In genomic region chr11:37182036-37182435, GRCh38 we compare ENCODE assay signal across 25 cellular contexts.
"Had no signal": no experiment of that assay in that cellular context is flagged by ENCODE, and none has a peak within 500 bp of the region (broad histone marks: within the 10 kb centered on the region; RNA-seq: fewer than 3 reads in every experiment).

No MANE protein-coding gene starts in this region.

- ATAC-seq: left colon; mucosa of descending colon; naive thymus-derived CD4-positive, alpha-beta T cell; natural killer cell treated with Interleukin-12 subunit alpha and Interleukin-12 subunit beta and Interleukin-15 and Interleukin-18, amount 100 ng/mL, for 72 hours; sciatic nerve; stimulated activated effector memory CD8-positive, alpha-beta T cell treated with anti-CD3 and anti-CD28 coated beads, Interleukin-12 subunit alpha, Interleukin-12 subunit beta, amount 100 ng/mL, for 72 hours had no signal

- DNase-seq: head of caudate nucleus; hippocampal formation; immature natural killer cell; kidney; left colon; left ventricle myocardium inferior; midbrain; mucosa of descending colon; naive thymus-derived CD4-positive, alpha-beta T cell; ovary; spleen; stimulated activated CD4-positive, alpha-beta T cell treated with anti-CD3 and anti-CD28 coated beads, Interleukin-4, amount 100 ng/mL, for 24 hours; stimulated activated naive CD4-positive, alpha-beta T cell; uterus had no signal

- H3K27me3 Mint-ChIP-seq: naive thymus-derived CD4-positive, alpha-beta T cell; natural killer cell treated with Interleukin-12 subunit alpha and Interleukin-12 subunit beta and Interleukin-15 and Interleukin-18, amount 100 ng/mL, for 72 hours; progenitor cell of endocrine pancreas; stimulated activated naive CD8-positive, alpha-beta T cell treated with anti-CD3 and anti-CD28 coated beads, Interleukin-15, Interleukin-2, amounts not matched to agents 100 ng/mL and 50 ng/mL, for 24 hours; type B pancreatic cell had no signal

- H3K4me3 ChIP-seq: left ventricle myocardium inferior, lung, mucosa of descending colon, ovary, right atrium auricular region, skin epidermis, spleen, suprapubic skin, tibial nerve, uterus had no signal

- H3K27ac Mint-ChIP-seq: immature natural killer cell; naive thymus-derived CD4-positive, alpha-beta T cell; natural killer cell treated with Interleukin-12 subunit alpha and Interleukin-12 subunit beta and Interleukin-15 and Interleukin-18, amount 100 ng/mL, for 72 hours; progenitor cell of endocrine pancreas; stimulated activated effector memory CD8-positive, alpha-beta T cell treated with anti-CD3 and anti-CD28 coated beads, Interleukin-12 subunit alpha, Interleukin-12 subunit beta, amount 100 ng/mL, for 72 hours; stimulated activated naive CD8-positive, alpha-beta T cell treated with anti-CD3 and anti-CD28 coated beads, Interleukin-15, Interleukin-2, amounts not matched to agents 100 ng/mL and 50 ng/mL, for 24 hours; type B pancreatic cell had no signal

- H3K36me3 Mint-ChIP-seq: immature natural killer cell; naive thymus-derived CD4-positive, alpha-beta T cell; natural killer cell treated with Interleukin-12 subunit alpha and Interleukin-12 subunit beta and Interleukin-15 and Interleukin-18, amount 100 ng/mL, for 72 hours; stimulated activated effector memory CD8-positive, alpha-beta T cell treated with anti-CD3 and anti-CD28 coated beads, Interleukin-12 subunit alpha, Interleukin-12 subunit beta, amount 100 ng/mL, for 72 hours; type B pancreatic cell had no signal

- H3K4me1 Mint-ChIP-seq: immature natural killer cell; naive thymus-derived CD4-positive, alpha-beta T cell; stimulated activated effector memory CD8-positive, alpha-beta T cell treated with anti-CD3 and anti-CD28 coated beads, Interleukin-12 subunit alpha, Interleukin-12 subunit beta, amount 100 ng/mL, for 72 hours had no signal

- H3K4me3 Mint-ChIP-seq: immature natural killer cell; naive thymus-derived CD4-positive, alpha-beta T cell; natural killer cell treated with Interleukin-12 subunit alpha and Interleukin-12 subunit beta and Interleukin-15 and Interleukin-18, amount 100 ng/mL, for 72 hours; stimulated activated effector memory CD8-positive, alpha-beta T cell treated with anti-CD3 and anti-CD28 coated beads, Interleukin-12 subunit alpha, Interleukin-12 subunit beta, amount 100 ng/mL, for 72 hours; stimulated activated naive CD8-positive, alpha-beta T cell treated with anti-CD3 and anti-CD28 coated beads, Interleukin-15, Interleukin-2, amounts not matched to agents 100 ng/mL and 50 ng/mL, for 24 hours; type B pancreatic cell had no signal
